In genomic region chr21:36756527-36756926, GRCh38 we compare ENCODE assay signal across 15 cellular contexts. TPM values are rescaled to one million over a fixed set of nuclear protein-coding genes. Genes with fewer than 3 reads are reported as not detected.
DNase-seq lines count a peak whose midpoint lies in the region; ATAC-seq lines count a peak whose summit lies in the region.
"Had no signal": no experiment of that assay in that cellular context is flagged by ENCODE, and none has a peak within 500 bp of the region (broad histone marks: within the 10 kb centered on the region; RNA-seq: fewer than 3 reads in every experiment).

No MANE protein-coding gene starts in this region.

- no peak for ATAC-seq in T-cell (replicated peaks in 1 of 4)
- no peak for ATAC-seq in activated naive CD4-positive, alpha-beta T cell treated with anti-CD3 and anti-CD28 coated beads, Interleukin-2, amount 50 U/mL, for 72 hours
- ATAC-seq: T-helper 17 cell had no signal

- H3K27me3 Mint-ChIP-seq in T-cell: no peaks in the 10 kb centered on the region
- H3K27me3 Mint-ChIP-seq: B cell, T-helper 17 cell had no signal

- no peaks in the 10 kb centered on the region for H3K9me3 Mint-ChIP-seq in T-cell
- no peaks in the 10 kb centered on the region for H3K9me3 Mint-ChIP-seq in activated naive CD4-positive, alpha-beta T cell treated with anti-CD3 and anti-CD28 coated beads, Interleukin-2, amount 50 U/mL, for 72 hours

- POLR2A ChIA-PET in T-cell (lab: Charles Lee): no interaction called here

- no peak overlapping the region for H3K4me3 Mint-ChIP-seq in T-cell
- H3K4me3 Mint-ChIP-seq: B cell, brain, T-helper 17 cell had no signal

- H3K4me1 Mint-ChIP-seq in T-cell: no peaks in the 10 kb centered on the region
- H3K4me1 Mint-ChIP-seq: B cell had no signal

- H3K36me3 Mint-ChIP-seq in T-cell: peaks cover 66% of the 10 kb centered on the region
- H3K36me3 Mint-ChIP-seq in activated naive CD4-positive, alpha-beta T cell treated with anti-CD3 and anti-CD28 coated beads, Interleukin-2, amount 50 U/mL, for 72 hours: peaks cover 0 to 10% of the 10 kb centered on the region in 2 donors

- H3K27ac Mint-ChIP-seq in T-cell: no peak overlapping the region
- H3K27ac Mint-ChIP-seq in activated naive CD4-positive, alpha-beta T cell treated with anti-CD3 and anti-CD28 coated beads, Interleukin-2, amount 50 U/mL, for 72 hours: no peak overlapping the region
- H3K27ac Mint-ChIP-seq: B cell, T-helper 17 cell had no signal

- CTCF ChIA-PET in T-cell (lab: Charles Lee): no interaction called here

- DNase-seq in DMS53 treated with DMSO at 0.1 percent for 48 hours (lab: John Stamatoyannopoulos, UW; ENCODE audit: unreplicated experiment) (peak; percentile 42), M059J (ENCODE audit: low read depth) (peak; percentile 55), dermis blood vessel endothelial cell (peak; percentile 29), medulla oblongata (ENCODE audit: extremely low spot score) (peak; percentile 71), T-cell (no peak), kidney glomerular epithelial cell (lab: John Stamatoyannopoulos, UW) (no peak)
- DNase-seq in activated naive CD4-positive, alpha-beta T cell treated with Interleukin-2 at 50 U/mL for 16 hours: no peak
- no peak for DNase-seq in activated naive CD4-positive, alpha-beta T cell treated with anti-CD3 and anti-CD28 coated beads, Interleukin-2, amount 50 U/mL, for 72 hours (ENCODE audit: low spot score in 2 of 2)
- DNase-seq: activated effector memory CD4-positive, alpha-beta T cell treated with anti-CD3 and anti-CD28 coated beads, Interleukin-2, amount 50 U/mL, for 16 hours; DND-41; MM.1S; T-helper 17 cell had no signal

RNA-seq across cellular contexts. Expression of gene SIM2, which starts 57.6 kb away (rescaled TPM):
- 0.59 and 1.8 TPM in 2 replicates for total RNA-seq in M059J (2014; rRNA removed; shearing (Covaris generic))
- total RNA-seq in dermis blood vessel endothelial cell (under 0.01 and 0.05 TPM in 2 replicates), T-cell (under 1 TPM in 3 of 5 donors, not detected in 2; 0.10 to 0.16 (median 0.12) TPM)
- total RNA-seq in activated naive CD4-positive, alpha-beta T cell treated with anti-CD3 and anti-CD28 coated beads, Interleukin-2, amount 50 U/mL, for 72 hours: under 1 TPM; 0.16 to 0.84 TPM
- total RNA-seq: B cell, mononuclear cell, T-helper 17 cell had no signal

Comparison
In these comparisons a context has a peak if more than half of its experiments do, and no peak if none do; other contexts are left out.
1. DNase-seq: peak in DMS53 treated with DMSO at 0.1 percent for 48 hours (single experiment), M059J (single experiment), dermis blood vessel endothelial cell (single experiment) and medulla oblongata (single experiment); none in activated naive CD4-positive, alpha-beta T cell treated with Interleukin-2 at 50 U/mL for 16 hours (single experiment), T-cell (0 of 34), kidney glomerular epithelial cell (single experiment) and activated naive CD4-positive, alpha-beta T cell treated with anti-CD3 and anti-CD28 coated beads, Interleukin-2, amount 50 U/mL, for 72 hours (0 of 2).